Comparison of ENCODE assay signal across 1 cellular context in the genomic region with DNA sequence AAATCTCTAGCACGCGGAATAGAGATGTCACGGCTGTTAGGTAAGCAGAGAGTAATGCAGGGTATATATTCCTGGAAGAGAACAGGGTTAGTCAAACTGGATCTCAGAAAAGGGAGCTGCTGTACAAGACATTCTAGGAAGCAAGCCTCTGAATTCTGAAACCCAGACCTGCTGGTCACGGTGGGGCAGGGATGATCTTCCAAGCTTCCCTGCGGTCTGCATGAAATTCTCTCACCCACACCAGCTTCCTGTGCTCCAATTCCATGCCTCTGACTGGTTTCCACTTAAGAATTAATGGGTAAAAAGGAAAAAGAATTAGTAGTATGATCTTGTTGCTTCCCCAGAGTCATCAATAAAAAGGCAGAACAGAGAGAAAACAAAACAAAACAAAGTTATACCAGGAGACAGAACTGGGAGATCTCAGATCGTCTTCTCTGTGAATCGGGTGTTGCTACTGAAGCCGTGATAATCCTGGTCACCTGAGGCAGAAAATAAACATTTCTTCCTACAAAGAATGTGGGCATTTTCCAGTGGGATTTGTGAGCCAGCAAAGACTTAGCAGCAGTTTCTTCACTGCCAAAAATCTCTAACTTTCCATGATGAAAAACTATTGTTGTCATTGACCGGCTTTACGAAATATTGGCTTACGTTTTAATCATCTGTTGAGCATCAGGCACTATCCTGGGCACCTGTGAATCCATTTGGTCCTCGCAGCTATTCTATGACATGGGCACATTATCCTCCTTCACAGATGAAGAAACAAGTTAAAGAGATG.
TF ChIP-seq lines count a peak whose summit lies in the region.

No MANE protein-coding gene starts in this region.

TF ChIP-seq in SK-N-SH treated with all-trans-retinoic acid at 6 μM for 48 hours, 23 proteins besides CTCF, POLR2A, EP300 and RAD21 (continued from another document):
- TF ChIP-seq TCF4 (CRISPR knock-in tag; IDR thresholded peaks at IDR 0.05; ENCODE audit: borderline replicate concordance) (no peak), ISL1 (CRISPR knock-in tag; IDR thresholded peaks at IDR 0.05) (no peak), SNAI2 (CRISPR knock-in tag; IDR thresholded peaks at IDR 0.05) (no peak), ARNTL (CRISPR knock-in tag; IDR thresholded peaks at IDR 0.05; ENCODE audit: borderline replicate concordance, low read depth) (no peak), TOX (CRISPR knock-in tag; IDR thresholded peaks at IDR 0.05; ENCODE audit: borderline replicate concordance) (no peak), ZFP3 (CRISPR knock-in tag; IDR thresholded peaks at IDR 0.05) (no peak), BACH2 (CRISPR knock-in tag; IDR thresholded peaks at IDR 0.05; ENCODE audit: borderline replicate concordance) (no peak)
- TF ChIP-seq, protein P1, sequence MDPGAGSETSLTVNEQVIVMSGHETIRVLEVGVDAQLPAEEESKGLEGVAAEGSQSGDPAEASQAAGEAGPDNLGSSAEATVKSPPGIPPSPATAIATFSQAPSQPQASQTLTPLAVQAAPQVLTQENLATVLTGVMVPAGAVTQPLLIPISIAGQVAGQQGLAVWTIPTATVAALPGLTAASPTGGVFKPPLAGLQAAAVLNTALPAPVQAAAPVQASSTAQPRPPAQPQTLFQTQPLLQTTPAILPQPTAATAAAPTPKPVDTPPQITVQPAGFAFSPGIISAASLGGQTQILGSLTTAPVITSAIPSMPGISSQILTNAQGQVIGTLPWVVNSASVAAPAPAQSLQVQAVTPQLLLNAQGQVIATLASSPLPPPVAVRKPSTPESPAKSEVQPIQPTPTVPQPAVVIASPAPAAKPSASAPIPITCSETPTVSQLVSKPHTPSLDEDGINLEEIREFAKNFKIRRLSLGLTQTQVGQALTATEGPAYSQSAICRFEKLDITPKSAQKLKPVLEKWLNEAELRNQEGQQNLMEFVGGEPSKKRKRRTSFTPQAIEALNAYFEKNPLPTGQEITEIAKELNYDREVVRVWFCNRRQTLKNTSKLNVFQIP (CRISPR knock-in tag; IDR thresholded peaks at IDR 0.05; ENCODE audit: borderline replicate concordance, low read depth) = no peak
